11 cellular contexts compared by ENCODE assay signal in the genomic region with DNA sequence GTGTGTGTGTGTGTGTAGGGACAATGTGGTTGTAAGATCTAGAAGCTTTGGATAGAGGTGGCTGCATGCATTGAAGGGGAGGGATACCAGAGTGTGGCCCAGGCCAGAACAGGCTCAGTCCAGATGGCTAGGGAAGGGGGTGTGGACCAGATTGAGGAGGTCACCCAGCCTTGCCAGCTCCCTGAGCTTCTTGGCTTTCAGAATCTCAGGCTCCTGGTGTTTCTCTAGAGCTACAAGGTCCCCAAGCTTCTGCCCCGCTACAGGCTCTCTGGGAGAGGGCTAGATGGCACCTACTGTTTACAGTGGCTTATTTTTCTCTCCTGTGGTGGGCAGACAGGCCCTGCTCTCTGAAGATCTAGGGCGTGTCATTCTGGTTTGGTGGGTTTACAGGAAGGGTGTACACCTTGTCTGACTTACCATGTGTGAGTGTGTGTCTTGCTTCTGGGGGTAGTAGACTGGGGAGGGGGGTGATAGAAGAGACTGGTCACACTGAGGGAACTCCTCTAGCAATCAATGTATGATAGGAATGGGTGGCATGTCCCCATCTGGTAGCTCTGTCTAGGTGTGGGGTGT. TPM values are rescaled to one million over a fixed set of nuclear protein-coding genes. Genes with fewer than 3 reads are reported as not detected.
DNase-seq lines count a peak whose midpoint lies in the region; ATAC-seq, FAIRE-seq and TF ChIP-seq lines count a peak whose summit lies in the region.
"Had no signal": no experiment of that assay in that cellular context is flagged by ENCODE, and none has a peak within 500 bp of the region (broad histone marks: within the 10 kb centered on the region; RNA-seq: fewer than 3 reads in every experiment).

No MANE protein-coding gene starts in this region.

- no peaks in the 10 kb centered on the region for H3K27me3 Mint-ChIP-seq in activated CD4-positive, alpha-beta memory T cell treated with anti-CD3 and anti-CD28 coated beads, Interleukin-2, amount 10 ng/mL, durations not matched to agents 7 days and 5 days
- H3K27me3 Mint-ChIP-seq in activated CD4-positive, alpha-beta memory T cell treated with anti-CD3 and anti-CD28 coated beads for 36 hours, result no peaks in the 10 kb centered on the region
- H3K27me3 Mint-ChIP-seq in activated CD8-positive, alpha-beta T cell treated with anti-CD3 and anti-CD28 coated beads, Interleukin-2, amount 10 ng/mL, durations not matched to agents 7 days and 5 days (ENCODE audit: low read depth), result no peaks in the 10 kb centered on the region

- WGBS in suprapubic skin, result 51% methylated on average over 2 of the region's 2 CpGs

- DNase-seq in activated CD4-positive, alpha-beta memory T cell treated with anti-CD3 and anti-CD28 coated beads, Interleukin-2, amount 10 ng/mL, durations not matched to agents 7 days and 5 days, result no peak
- no peak for DNase-seq in activated CD4-positive, alpha-beta memory T cell treated with anti-CD3 and anti-CD28 coated beads for 36 hours
- no peak for DNase-seq in activated CD8-positive, alpha-beta T cell treated with anti-CD3 and anti-CD28 coated beads, Interleukin-2, amount 10 ng/mL, durations not matched to agents 7 days and 5 days
- peak; percentile 63 for DNase-seq in kidney
- DNase-seq in suprapubic skin (ENCODE audit: low spot score in 2 of 2), result peak; percentile 61 to 70
- no peak for DNase-seq in iPS-NIHi7 (ENCODE audit: extremely low spot score)
- no peak for DNase-seq in NCI-H2029 (lab: John Stamatoyannopoulos, UW)

- TF ChIP-seq CTCF in kidney (IDR thresholded peaks at IDR 0.05; ENCODE audit: borderline replicate concordance, extremely low read depth, insufficient read depth), result no peak
- no peak for TF ChIP-seq CTCF in suprapubic skin (IDR thresholded peaks at IDR 0.05)

- H3K36me3 ChIP-seq in kidney (ENCODE audit: control insufficient read depth in 1 of 2, insufficient read depth in 2 of 2, low read length in 2 of 2) (no peaks in the 10 kb centered on the region), suprapubic skin (no peaks in the 10 kb centered on the region)

- TF ChIP-seq EP300 in suprapubic skin (IDR thresholded peaks at IDR 0.05), result no peak

- peak overlapping the region; percentile 5 to 32 for H3K27ac ChIP-seq in kidney (ENCODE audit: low read depth in 2 of 2, low read length in 2 of 2)
- H3K27ac ChIP-seq in suprapubic skin, result peak overlapping the region; percentile 61

- peak overlapping the region; percentile 22 for H3K27ac Mint-ChIP-seq in activated CD4-positive, alpha-beta memory T cell treated with anti-CD3 and anti-CD28 coated beads, Interleukin-2, amount 10 ng/mL, durations not matched to agents 7 days and 5 days
- H3K27ac Mint-ChIP-seq in activated CD4-positive, alpha-beta memory T cell treated with anti-CD3 and anti-CD28 coated beads for 36 hours, result no peak overlapping the region
- peak overlapping the region; percentile 44 for H3K27ac Mint-ChIP-seq in activated CD8-positive, alpha-beta T cell treated with anti-CD3 and anti-CD28 coated beads, Interleukin-2, amount 10 ng/mL, durations not matched to agents 7 days and 5 days
- H3K27ac Mint-ChIP-seq: WTC11 had no signal

- CTCF ChIA-PET in activated CD4-positive, alpha-beta memory T cell treated with anti-CD3 and anti-CD28 coated beads, Interleukin-2, amount 10 ng/mL, durations not matched to agents 7 days and 5 days (lab: Charles Lee), result interaction anchor here (0.6 to 11.6 kb wide), 4 partner anchors 31 to 166 kb away, joined by 3 to 173 read pairs (median 4); no protein-coding TSS in a partner anchor
- CTCF ChIA-PET in activated CD4-positive, alpha-beta memory T cell treated with anti-CD3 and anti-CD28 coated beads for 36 hours (lab: Charles Lee), result interaction anchor here (1.2 to 8.8 kb wide), 3 partner anchors 45 to 54 kb away, joined by 3 to 241 read pairs (median 5); no protein-coding TSS in a partner anchor
- CTCF ChIA-PET in activated CD8-positive, alpha-beta T cell treated with anti-CD3 and anti-CD28 coated beads, Interleukin-2, amount 10 ng/mL, durations not matched to agents 7 days and 5 days (lab: Charles Lee), result interaction anchor here (0.9 to 13.1 kb wide), 12 partner anchors 8 to 118 kb away, joined by 3 to 304 read pairs (median 3); a partner anchor contains a TSS

- intact Hi-C loops in activated CD4-positive, alpha-beta memory T cell treated with anti-CD3 and anti-CD28 coated beads for 36 hours (cut with micrococcal nuclease), result no loop called here
- intact Hi-C loops in kidney (cut with DNase I), result loop anchor here (5.0 kb wide), 1 partner anchor 42 kb away; no protein-coding TSS in a partner anchor

- H3K9ac ChIP-seq in kidney (ENCODE audit: low read length in 2 of 2), result peak overlapping the region in 1 of 2 donors; percentile 67

- H3K9me3 ChIP-seq in kidney (ENCODE audit: control insufficient read depth in 1 of 2, low read length in 2 of 2), result no peaks in the 10 kb centered on the region
- H3K9me3 ChIP-seq in suprapubic skin, result no peaks in the 10 kb centered on the region

- H3K4me3 ChIP-seq in kidney (ENCODE audit: low read length in 2 of 2) (peak overlapping the region in 1 of 2 donors; percentile 64), suprapubic skin (peak overlapping the region; percentile 58)

- H3K4me1 ChIP-seq in kidney (ENCODE audit: control insufficient read depth in 1 of 2, insufficient read depth in 1 of 2, low read depth in 1 of 2, low read length in 2 of 2) (peaks cover 71 to 78% of the 10 kb centered on the region in 2 donors), suprapubic skin (peaks cover 92% of the 10 kb centered on the region)

- H3K4me3 Mint-ChIP-seq in activated CD4-positive, alpha-beta memory T cell treated with anti-CD3 and anti-CD28 coated beads, Interleukin-2, amount 10 ng/mL, durations not matched to agents 7 days and 5 days, result no peak overlapping the region
- H3K4me3 Mint-ChIP-seq in activated CD4-positive, alpha-beta memory T cell treated with anti-CD3 and anti-CD28 coated beads for 36 hours, result no peak overlapping the region
- H3K4me3 Mint-ChIP-seq in activated CD8-positive, alpha-beta T cell treated with anti-CD3 and anti-CD28 coated beads, Interleukin-2, amount 10 ng/mL, durations not matched to agents 7 days and 5 days, result no peak overlapping the region
- H3K4me3 Mint-ChIP-seq: WTC11 had no signal

- POLR2A ChIA-PET in activated CD4-positive, alpha-beta memory T cell treated with anti-CD3 and anti-CD28 coated beads, Interleukin-2, amount 10 ng/mL, durations not matched to agents 7 days and 5 days (lab: Charles Lee), result interaction anchor here (1.0 to 12.1 kb wide), 6 partner anchors 11 to 65 kb away, joined by 3 to 129 read pairs (median 14); a partner anchor contains a TSS
- POLR2A ChIA-PET in activated CD4-positive, alpha-beta memory T cell treated with anti-CD3 and anti-CD28 coated beads for 36 hours (lab: Charles Lee), result interaction anchor here (0.7 to 1.3 kb wide), 2 partner anchors 16 to 17 kb away, joined by 3 to 4 read pairs; no protein-coding TSS in a partner anchor
- POLR2A ChIA-PET in activated CD8-positive, alpha-beta T cell treated with anti-CD3 and anti-CD28 coated beads, Interleukin-2, amount 10 ng/mL, durations not matched to agents 7 days and 5 days (lab: Charles Lee), result interaction anchor here (1.0 to 1.9 kb wide), 4 partner anchors 9 to 22 kb away, joined by 5 to 16 read pairs (median 8); a partner anchor contains a TSS

- no peak for FAIRE-seq in kidney (lab: Jason Lieb, UNC)

- no peak for TF ChIP-seq POLR2A in suprapubic skin (IDR thresholded peaks at IDR 0.05)

- peak; percentile 22 for ATAC-seq in activated CD8-positive, alpha-beta T cell treated with anti-CD3 and anti-CD28 coated beads, Interleukin-2, amount 10 ng/mL, durations not matched to agents 7 days and 5 days
- no peak for ATAC-seq in HG03469 (IDR thresholded peaks at IDR 0.05; ENCODE audit: unreplicated experiment)

- no peaks in the 10 kb centered on the region for H3K27me3 ChIP-seq in suprapubic skin

- no peaks in the 10 kb centered on the region for H3K9me3 Mint-ChIP-seq in activated CD4-positive, alpha-beta memory T cell treated with anti-CD3 and anti-CD28 coated beads, Interleukin-2, amount 10 ng/mL, durations not matched to agents 7 days and 5 days
- no peaks in the 10 kb centered on the region for H3K9me3 Mint-ChIP-seq in activated CD4-positive, alpha-beta memory T cell treated with anti-CD3 and anti-CD28 coated beads for 36 hours
- H3K9me3 Mint-ChIP-seq in activated CD8-positive, alpha-beta T cell treated with anti-CD3 and anti-CD28 coated beads, Interleukin-2, amount 10 ng/mL, durations not matched to agents 7 days and 5 days (ENCODE audit: insufficient read depth), result no peaks in the 10 kb centered on the region
- H3K9me3 Mint-ChIP-seq: WTC11 had no signal

- H3K4me1 Mint-ChIP-seq in activated CD4-positive, alpha-beta memory T cell treated with anti-CD3 and anti-CD28 coated beads, Interleukin-2, amount 10 ng/mL, durations not matched to agents 7 days and 5 days, result peaks cover 54% of the 10 kb centered on the region
- H3K4me1 Mint-ChIP-seq in activated CD4-positive, alpha-beta memory T cell treated with anti-CD3 and anti-CD28 coated beads for 36 hours (ENCODE audit: low read depth), result peaks cover 40% of the 10 kb centered on the region
- peaks cover 8% of the 10 kb centered on the region for H3K4me1 Mint-ChIP-seq in activated CD8-positive, alpha-beta T cell treated with anti-CD3 and anti-CD28 coated beads, Interleukin-2, amount 10 ng/mL, durations not matched to agents 7 days and 5 days (ENCODE audit: low read depth)

- peaks cover 2% of the 10 kb centered on the region for H3K36me3 Mint-ChIP-seq in activated CD4-positive, alpha-beta memory T cell treated with anti-CD3 and anti-CD28 coated beads, Interleukin-2, amount 10 ng/mL, durations not matched to agents 7 days and 5 days (ENCODE audit: low read depth)
- H3K36me3 Mint-ChIP-seq in activated CD4-positive, alpha-beta memory T cell treated with anti-CD3 and anti-CD28 coated beads for 36 hours, result no peaks in the 10 kb centered on the region
- peaks cover 16% of the 10 kb centered on the region for H3K36me3 Mint-ChIP-seq in activated CD8-positive, alpha-beta T cell treated with anti-CD3 and anti-CD28 coated beads, Interleukin-2, amount 10 ng/mL, durations not matched to agents 7 days and 5 days (ENCODE audit: low read depth)
- H3K36me3 Mint-ChIP-seq: WTC11 had no signal

RNA-seq across cellular contexts. Expression of a gene that starts 1.0 kb away (rescaled TPM):
- 10 to 100 TPM; 65.2 to 65.5 TPM for total RNA-seq in activated CD4-positive, alpha-beta memory T cell treated with anti-CD3 and anti-CD28 coated beads, Interleukin-2, amount 10 ng/mL, durations not matched to agents 7 days and 5 days
- 10 to 100 TPM; 31.2 TPM for total RNA-seq in activated CD4-positive, alpha-beta memory T cell treated with anti-CD3 and anti-CD28 coated beads for 36 hours
- total RNA-seq in activated CD8-positive, alpha-beta T cell treated with anti-CD3 and anti-CD28 coated beads, Interleukin-2, amount 10 ng/mL, durations not matched to agents 7 days and 5 days, result 10 to 100 TPM; 61.1 to 63.2 TPM
- 45.7 TPM for total RNA-seq in kidney
- 22.5 TPM for polyA plus RNA-seq in kidney (ENCODE audit: insufficient read depth, low read depth, low replicate concordance)
- total RNA-seq in suprapubic skin, result 10 to 100 TPM; 19.4 to 32.1 (median 28.3) TPM

RNA-seq across cellular contexts. Expression of a gene that starts 22.3 kb away (rescaled TPM):
- total RNA-seq in activated CD4-positive, alpha-beta memory T cell treated with anti-CD3 and anti-CD28 coated beads, Interleukin-2, amount 10 ng/mL, durations not matched to agents 7 days and 5 days, result 10 to 100 TPM; 67.5 to 69.9 TPM
- total RNA-seq in activated CD4-positive, alpha-beta memory T cell treated with anti-CD3 and anti-CD28 coated beads for 36 hours, result 10 to 100 TPM; 95.6 to 95.7 TPM
- total RNA-seq in activated CD8-positive, alpha-beta T cell treated with anti-CD3 and anti-CD28 coated beads, Interleukin-2, amount 10 ng/mL, durations not matched to agents 7 days and 5 days, result 100 to 1,000 TPM; 103 to 110 TPM
- total RNA-seq in kidney, result 1.7 TPM
- polyA plus RNA-seq in kidney (ENCODE audit: insufficient read depth, low read depth, low replicate concordance), result 0.49 TPM
- total RNA-seq in suprapubic skin, result 1 to 10 TPM; 2.7 to 5.3 (median 3.3) TPM

RNA-seq across cellular contexts. Expression of a gene that starts 54.5 kb away (rescaled TPM):
- total RNA-seq in activated CD4-positive, alpha-beta memory T cell treated with anti-CD3 and anti-CD28 coated beads, Interleukin-2, amount 10 ng/mL, durations not matched to agents 7 days and 5 days, result not detected
- under 1 TPM in 1 of 2 experiments, not detected in 1; 0.27 TPM for total RNA-seq in activated CD4-positive, alpha-beta memory T cell treated with anti-CD3 and anti-CD28 coated beads for 36 hours
- under 1 TPM in 1 of 2 experiments, not detected in 1; 0.29 TPM for total RNA-seq in activated CD8-positive, alpha-beta T cell treated with anti-CD3 and anti-CD28 coated beads, Interleukin-2, amount 10 ng/mL, durations not matched to agents 7 days and 5 days
- total RNA-seq in kidney (2.6 TPM), suprapubic skin (1 to 10 TPM in 1 of 4 donors, not detected in 3; 2.1 TPM)
- polyA plus RNA-seq in kidney (ENCODE audit: insufficient read depth, low read depth, low replicate concordance), result not detected
- total RNA-seq: A172, kidney epithelial cell had no signal

Comparison
In these comparisons a context has a peak if more than half of its experiments do, and no peak if none do; other contexts are left out.
1. DNase-seq: peak in kidney (single experiment) and suprapubic skin (2 of 2); none in activated CD4-positive, alpha-beta memory T cell treated with anti-CD3 and anti-CD28 coated beads, Interleukin-2, amount 10 ng/mL, durations not matched to agents 7 days and 5 days (single experiment), activated CD4-positive, alpha-beta memory T cell treated with anti-CD3 and anti-CD28 coated beads for 36 hours (single experiment), activated CD8-positive, alpha-beta T cell treated with anti-CD3 and anti-CD28 coated beads, Interleukin-2, amount 10 ng/mL, durations not matched to agents 7 days and 5 days (single experiment), iPS-NIHi7 (single experiment) and NCI-H2029 (single experiment).
2. RNA of a gene that starts 22.3 kb away (total RNA-seq): 103 to 110 TPM in activated CD8-positive, alpha-beta T cell treated with anti-CD3 and anti-CD28 coated beads, Interleukin-2, amount 10 ng/mL, durations not matched to agents 7 days and 5 days, 95.6 to 95.7 TPM in activated CD4-positive, alpha-beta memory T cell treated with anti-CD3 and anti-CD28 coated beads for 36 hours and 67.5 to 69.9 TPM in activated CD4-positive, alpha-beta memory T cell treated with anti-CD3 and anti-CD28 coated beads, Interleukin-2, amount 10 ng/mL, durations not matched to agents 7 days and 5 days; 2.7 to 5.3 TPM in suprapubic skin and 1.7 TPM in kidney (single experiment); every median in the first group is over 10 times any median in the second.